In the genomic region with DNA sequence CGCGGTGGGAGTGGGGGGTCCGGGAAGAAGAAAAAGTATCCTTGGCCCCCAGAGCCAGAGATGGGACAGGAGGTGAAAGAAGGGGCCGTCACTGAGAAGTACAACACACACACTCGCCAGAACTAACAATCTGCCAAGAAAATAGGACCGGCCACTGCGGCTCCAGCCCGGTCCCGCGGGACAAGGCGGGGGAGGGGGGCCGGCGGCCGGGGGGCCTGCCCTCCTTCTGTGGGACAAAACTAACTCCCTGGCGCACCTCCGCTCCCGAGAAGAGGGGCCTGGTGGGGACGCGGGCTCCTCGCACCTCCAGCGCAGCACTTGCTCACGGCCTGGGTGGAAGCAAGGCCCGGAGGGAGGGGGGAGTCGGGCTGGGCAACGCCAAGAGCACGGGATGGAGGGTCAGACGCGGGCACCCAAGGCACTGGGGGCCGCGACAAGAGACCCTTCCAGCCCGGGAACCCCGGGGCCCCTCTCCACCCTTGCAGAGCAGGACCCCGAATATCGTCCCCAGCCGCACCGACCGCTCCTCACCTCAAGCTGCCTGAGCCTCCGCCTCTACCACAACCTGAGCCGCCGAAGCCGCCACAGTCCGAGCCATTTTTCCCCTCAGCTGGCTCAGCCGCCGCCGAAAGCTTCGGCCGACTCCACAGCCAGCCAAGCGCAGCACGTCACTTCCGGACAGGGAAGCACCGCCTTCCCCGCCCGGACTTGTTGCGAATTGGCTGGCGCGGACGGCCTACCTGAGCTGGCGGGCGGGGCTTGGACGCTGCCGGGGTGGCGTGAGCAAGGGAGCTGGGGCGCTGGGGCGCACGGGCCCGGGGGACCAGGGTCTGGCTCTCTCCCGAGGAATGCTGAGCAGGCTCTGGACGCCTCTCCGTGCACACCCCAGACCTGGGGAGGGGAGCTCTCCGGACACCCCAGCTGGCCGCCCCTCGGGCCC, we compare ENCODE assay signal across 1 cellular context.
A peak's percentile ranks its signal among the peaks of the same experiment; 100 is the strongest.
TF ChIP-seq lines count a peak whose summit lies in the region.

A gene with protein sequence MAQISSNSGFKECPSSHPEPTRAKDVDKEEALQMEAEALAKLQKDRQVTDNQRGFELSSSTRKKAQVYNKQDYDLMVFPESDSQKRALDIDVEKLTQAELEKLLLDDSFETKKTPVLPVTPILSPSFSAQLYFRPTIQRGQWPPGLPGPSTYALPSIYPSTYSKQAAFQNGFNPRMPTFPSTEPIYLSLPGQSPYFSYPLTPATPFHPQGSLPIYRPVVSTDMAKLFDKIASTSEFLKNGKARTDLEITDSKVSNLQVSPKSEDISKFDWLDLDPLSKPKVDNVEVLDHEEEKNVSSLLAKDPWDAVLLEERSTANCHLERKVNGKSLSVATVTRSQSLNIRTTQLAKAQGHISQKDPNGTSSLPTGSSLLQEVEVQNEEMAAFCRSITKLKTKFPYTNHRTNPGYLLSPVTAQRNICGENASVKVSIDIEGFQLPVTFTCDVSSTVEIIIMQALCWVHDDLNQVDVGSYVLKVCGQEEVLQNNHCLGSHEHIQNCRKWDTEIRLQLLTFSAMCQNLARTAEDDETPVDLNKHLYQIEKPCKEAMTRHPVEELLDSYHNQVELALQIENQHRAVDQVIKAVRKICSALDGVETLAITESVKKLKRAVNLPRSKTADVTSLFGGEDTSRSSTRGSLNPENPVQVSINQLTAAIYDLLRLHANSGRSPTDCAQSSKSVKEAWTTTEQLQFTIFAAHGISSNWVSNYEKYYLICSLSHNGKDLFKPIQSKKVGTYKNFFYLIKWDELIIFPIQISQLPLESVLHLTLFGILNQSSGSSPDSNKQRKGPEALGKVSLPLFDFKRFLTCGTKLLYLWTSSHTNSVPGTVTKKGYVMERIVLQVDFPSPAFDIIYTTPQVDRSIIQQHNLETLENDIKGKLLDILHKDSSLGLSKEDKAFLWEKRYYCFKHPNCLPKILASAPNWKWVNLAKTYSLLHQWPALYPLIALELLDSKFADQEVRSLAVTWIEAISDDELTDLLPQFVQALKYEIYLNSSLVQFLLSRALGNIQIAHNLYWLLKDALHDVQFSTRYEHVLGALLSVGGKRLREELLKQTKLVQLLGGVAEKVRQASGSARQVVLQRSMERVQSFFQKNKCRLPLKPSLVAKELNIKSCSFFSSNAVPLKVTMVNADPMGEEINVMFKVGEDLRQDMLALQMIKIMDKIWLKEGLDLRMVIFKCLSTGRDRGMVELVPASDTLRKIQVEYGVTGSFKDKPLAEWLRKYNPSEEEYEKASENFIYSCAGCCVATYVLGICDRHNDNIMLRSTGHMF (N-terminal part only) (minus strand): TSS at position 670 of the 940 bp plus-strand sequence. CDS start 38,245 bp downstream, outside the sequence.

TF ChIP-seq in HepG2, 621 proteins besides CTCF, POLR2A, EP300 and RAD21 (continued from another document and continues in another):
- TF ChIP-seq ZNF780A (CRISPR knock-in tag; IDR thresholded peaks at IDR 0.05) (no peak), ZNF207 (IDR thresholded peaks at IDR 0.05; ENCODE audit: borderline replicate concordance) (no peak), ZFP36L2 (CRISPR knock-in tag; IDR thresholded peaks at IDR 0.05) (no peak), ZNF777 (CRISPR knock-in tag; IDR thresholded peaks at IDR 0.05) (no peak), HNF4G (IDR thresholded peaks at IDR 0.05; ENCODE audit: borderline replicate concordance, low read depth, low read length) (no peak), HNF4G (CRISPR knock-in tag; IDR thresholded peaks at IDR 0.05; ENCODE audit: borderline replicate concordance, low read depth) (no peak), ZNF746 (CRISPR knock-in tag; IDR thresholded peaks at IDR 0.05) (no peak), ZNF703 (CRISPR knock-in tag; IDR thresholded peaks at IDR 0.05; ENCODE audit: borderline replicate concordance) (no peak; the same call in 1 of the 2 replicates), ZSCAN22 (CRISPR knock-in tag; IDR thresholded peaks at IDR 0.05) (peak; percentile 46; the same call in 1 of the 2 replicates), ZNF329 (CRISPR knock-in tag; IDR thresholded peaks at IDR 0.05; ENCODE audit: low read depth) (no peak; the same call in 1 of the 2 replicates), MAFK (conservative IDR thresholded peaks at IDR 0.05 in 1 of 2, IDR thresholded peaks at IDR 0.05 in 1 of 2; ENCODE audit: low read length in 2 of 2) (no peak), ZNF816 (CRISPR knock-in tag; IDR thresholded peaks at IDR 0.05; ENCODE audit: borderline replicate concordance) (no peak), SCMH1 (CRISPR knock-in tag; IDR thresholded peaks at IDR 0.05; ENCODE audit: borderline replicate concordance) (no peak), ZNF331 (CRISPR knock-in tag; IDR thresholded peaks at IDR 0.05) (peak; percentile 8; the same call in 1 of the 2 replicates), ZNF263 (CRISPR knock-in tag; IDR thresholded peaks at IDR 0.05) (no peak), BRCA1 (CRISPR knock-in tag; IDR thresholded peaks at IDR 0.05) (peak; percentile 44), SMAD3 (CRISPR knock-in tag; IDR thresholded peaks at IDR 0.05) (0 out of 2 replicates have a peak, but pooled peaks have one; percentile 38)
- TF ChIP-seq, protein P1, sequence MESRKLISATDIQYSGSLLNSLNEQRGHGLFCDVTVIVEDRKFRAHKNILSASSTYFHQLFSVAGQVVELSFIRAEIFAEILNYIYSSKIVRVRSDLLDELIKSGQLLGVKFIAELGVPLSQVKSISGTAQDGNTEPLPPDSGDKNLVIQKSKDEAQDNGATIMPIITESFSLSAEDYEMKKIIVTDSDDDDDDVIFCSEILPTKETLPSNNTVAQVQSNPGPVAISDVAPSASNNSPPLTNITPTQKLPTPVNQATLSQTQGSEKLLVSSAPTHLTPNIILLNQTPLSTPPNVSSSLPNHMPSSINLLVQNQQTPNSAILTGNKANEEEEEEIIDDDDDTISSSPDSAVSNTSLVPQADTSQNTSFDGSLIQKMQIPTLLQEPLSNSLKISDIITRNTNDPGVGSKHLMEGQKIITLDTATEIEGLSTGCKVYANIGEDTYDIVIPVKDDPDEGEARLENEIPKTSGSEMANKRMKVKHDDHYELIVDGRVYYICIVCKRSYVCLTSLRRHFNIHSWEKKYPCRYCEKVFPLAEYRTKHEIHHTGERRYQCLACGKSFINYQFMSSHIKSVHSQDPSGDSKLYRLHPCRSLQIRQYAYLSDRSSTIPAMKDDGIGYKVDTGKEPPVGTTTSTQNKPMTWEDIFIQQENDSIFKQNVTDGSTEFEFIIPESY (CRISPR knock-in tag; IDR thresholded peaks at IDR 0.05): no peak
- TF ChIP-seq, protein P2, sequence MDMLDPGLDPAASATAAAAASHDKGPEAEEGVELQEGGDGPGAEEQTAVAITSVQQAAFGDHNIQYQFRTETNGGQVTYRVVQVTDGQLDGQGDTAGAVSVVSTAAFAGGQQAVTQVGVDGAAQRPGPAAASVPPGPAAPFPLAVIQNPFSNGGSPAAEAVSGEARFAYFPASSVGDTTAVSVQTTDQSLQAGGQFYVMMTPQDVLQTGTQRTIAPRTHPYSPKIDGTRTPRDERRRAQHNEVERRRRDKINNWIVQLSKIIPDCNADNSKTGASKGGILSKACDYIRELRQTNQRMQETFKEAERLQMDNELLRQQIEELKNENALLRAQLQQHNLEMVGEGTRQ (IDR thresholded peaks at IDR 0.05; ENCODE audit: low read depth, low read length): no peak
- TF ChIP-seq, protein P2 (CRISPR knock-in tag; IDR thresholded peaks at IDR 0.05; ENCODE audit: borderline replicate concordance): no peak; the same call in 1 of the 2 replicates
- TF ChIP-seq, protein P3, sequence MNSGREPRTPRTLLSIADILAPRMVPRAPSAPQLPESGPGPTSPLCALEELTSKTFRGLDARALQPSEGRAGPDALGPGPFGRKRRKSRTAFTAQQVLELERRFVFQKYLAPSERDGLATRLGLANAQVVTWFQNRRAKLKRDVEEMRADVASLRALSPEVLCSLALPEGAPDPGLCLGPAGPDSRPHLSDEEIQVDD (CRISPR knock-in tag; IDR thresholded peaks at IDR 0.05; ENCODE audit: borderline replicate concordance): peak; percentile 18
- TF ChIP-seq, protein P4, sequence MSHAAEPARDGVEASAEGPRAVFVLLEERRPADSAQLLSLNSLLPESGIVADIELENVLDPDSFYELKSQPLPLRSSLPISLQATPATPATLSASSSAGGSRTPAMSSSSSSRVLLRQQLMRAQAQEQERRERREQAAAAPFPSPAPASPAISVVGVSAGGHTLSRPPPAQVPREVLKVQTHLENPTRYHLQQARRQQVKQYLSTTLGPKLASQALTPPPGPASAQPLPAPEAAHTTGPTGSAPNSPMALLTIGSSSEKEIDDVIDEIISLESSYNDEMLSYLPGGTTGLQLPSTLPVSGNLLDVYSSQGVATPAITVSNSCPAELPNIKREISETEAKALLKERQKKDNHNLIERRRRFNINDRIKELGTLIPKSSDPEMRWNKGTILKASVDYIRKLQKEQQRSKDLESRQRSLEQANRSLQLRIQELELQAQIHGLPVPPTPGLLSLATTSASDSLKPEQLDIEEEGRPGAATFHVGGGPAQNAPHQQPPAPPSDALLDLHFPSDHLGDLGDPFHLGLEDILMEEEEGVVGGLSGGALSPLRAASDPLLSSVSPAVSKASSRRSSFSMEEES (CRISPR knock-in tag; IDR thresholded peaks at IDR 0.05): no peak
- TF ChIP-seq, protein P5, sequence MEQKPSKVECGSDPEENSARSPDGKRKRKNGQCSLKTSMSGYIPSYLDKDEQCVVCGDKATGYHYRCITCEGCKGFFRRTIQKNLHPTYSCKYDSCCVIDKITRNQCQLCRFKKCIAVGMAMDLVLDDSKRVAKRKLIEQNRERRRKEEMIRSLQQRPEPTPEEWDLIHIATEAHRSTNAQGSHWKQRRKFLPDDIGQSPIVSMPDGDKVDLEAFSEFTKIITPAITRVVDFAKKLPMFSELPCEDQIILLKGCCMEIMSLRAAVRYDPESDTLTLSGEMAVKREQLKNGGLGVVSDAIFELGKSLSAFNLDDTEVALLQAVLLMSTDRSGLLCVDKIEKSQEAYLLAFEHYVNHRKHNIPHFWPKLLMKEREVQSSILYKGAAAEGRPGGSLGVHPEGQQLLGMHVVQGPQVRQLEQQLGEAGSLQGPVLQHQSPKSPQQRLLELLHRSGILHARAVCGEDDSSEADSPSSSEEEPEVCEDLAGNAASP (CRISPR knock-in tag; IDR thresholded peaks at IDR 0.05; ENCODE audit: borderline replicate concordance): peak; percentile 24; the same call in 1 of the 2 replicates
- TF ChIP-seq, protein P6, sequence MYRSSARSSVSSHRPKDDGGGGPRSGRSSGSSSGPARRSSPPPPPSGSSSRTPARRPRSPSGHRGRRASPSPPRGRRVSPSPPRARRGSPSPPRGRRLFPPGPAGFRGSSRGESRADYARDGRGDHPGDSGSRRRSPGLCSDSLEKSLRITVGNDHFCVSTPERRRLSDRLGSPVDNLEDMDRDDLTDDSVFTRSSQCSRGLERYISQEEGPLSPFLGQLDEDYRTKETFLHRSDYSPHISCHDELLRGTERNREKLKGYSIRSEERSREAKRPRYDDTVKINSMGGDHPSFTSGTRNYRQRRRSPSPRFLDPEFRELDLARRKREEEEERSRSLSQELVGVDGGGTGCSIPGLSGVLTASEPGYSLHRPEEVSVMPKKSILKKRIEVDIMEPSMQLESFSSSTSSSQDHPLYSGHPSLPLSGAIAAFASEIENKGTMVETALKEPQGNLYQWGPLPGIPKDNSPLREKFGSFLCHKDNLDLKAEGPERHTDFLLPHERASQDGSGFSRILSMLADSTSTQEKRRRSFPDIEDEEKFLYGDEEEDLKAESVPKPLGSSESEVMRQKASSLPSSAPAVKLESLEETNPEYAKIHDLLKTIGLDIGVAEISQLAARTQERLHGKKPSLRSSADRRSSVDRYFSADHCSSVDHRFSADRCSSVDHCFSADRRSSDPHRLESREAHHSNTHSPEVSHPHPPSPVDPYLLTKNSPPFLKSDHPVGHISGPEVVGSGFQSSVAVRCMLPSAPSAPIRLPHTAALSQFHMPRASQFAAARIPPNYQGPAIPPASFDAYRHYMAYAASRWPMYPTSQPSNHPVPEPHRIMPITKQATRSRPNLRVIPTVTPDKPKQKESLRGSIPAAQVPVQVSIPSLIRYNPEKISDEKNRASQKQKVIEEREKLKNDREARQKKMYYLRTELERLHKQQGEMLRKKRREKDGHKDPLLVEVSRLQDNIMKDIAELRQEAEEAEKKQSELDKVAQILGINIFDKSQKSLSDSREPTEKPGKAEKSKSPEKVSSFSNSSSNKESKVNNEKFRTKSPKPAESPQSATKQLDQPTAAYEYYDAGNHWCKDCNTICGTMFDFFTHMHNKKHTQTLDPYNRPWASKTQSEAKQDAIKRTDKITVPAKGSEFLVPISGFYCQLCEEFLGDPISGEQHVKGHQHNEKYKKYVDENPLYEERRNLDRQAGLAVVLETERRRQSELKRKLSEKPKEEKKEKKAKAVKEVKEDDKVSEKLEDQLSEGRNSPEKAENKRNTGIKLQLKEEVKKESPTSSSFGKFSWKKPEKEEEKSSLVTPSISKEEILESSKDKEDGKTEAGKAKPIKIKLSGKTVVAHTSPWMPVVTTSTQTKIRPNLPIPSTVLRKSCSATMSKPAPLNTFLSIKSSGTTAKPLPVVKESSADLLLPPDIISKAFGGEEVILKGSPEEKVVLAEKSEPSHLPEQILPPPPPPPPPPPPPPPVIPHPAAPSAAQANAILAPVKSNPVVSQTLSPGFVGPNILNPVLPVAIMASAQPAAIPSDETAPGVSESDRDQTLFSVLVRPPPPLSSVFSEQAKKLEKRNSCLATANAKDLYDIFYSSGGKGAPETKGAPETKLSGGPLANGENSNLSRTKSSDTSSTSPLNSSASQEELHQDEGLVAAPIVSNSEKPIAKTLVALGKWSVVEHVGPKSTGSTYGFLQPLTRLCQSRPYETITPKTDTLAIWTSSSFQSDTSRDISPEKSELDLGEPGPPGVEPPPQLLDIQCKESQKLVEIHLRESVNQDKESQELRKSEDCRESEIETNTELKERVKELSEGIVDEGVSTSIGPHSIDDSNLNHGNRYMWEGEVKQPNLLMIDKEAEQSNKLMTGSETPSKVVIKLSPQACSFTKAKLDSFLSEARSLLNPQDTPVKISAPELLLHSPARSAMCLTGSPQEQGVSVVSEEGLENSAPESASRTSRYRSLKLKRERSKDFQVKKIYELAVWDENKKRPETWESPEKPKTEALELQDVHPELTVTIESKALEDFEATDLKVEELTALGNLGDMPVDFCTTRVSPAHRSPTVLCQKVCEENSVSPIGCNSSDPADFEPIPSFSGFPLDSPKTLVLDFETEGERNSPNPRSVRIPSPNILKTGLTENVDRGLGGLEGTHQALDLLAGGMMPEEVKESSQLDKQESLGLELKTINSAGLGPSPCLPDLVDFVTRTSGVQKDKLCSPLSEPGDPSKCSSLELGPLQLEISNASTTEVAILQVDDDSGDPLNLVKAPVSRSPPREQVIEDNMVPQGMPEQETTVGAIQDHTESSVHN (CRISPR knock-in tag; IDR thresholded peaks at IDR 0.05): no peak
- TF ChIP-seq, protein P7, sequence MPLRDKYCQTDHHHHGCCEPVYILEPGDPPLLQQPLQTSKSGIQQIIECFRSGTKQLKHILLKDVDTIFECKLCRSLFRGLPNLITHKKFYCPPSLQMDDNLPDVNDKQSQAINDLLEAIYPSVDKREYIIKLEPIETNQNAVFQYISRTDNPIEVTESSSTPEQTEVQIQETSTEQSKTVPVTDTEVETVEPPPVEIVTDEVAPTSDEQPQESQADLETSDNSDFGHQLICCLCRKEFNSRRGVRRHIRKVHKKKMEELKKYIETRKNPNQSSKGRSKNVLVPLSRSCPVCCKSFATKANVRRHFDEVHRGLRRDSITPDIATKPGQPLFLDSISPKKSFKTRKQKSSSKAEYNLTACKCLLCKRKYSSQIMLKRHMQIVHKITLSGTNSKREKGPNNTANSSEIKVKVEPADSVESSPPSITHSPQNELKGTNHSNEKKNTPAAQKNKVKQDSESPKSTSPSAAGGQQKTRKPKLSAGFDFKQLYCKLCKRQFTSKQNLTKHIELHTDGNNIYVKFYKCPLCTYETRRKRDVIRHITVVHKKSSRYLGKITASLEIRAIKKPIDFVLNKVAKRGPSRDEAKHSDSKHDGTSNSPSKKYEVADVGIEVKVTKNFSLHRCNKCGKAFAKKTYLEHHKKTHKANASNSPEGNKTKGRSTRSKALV (CRISPR knock-in tag; IDR thresholded peaks at IDR 0.05): 0 out of 2 replicates have a peak, but pooled peaks have one; percentile 13
